14 cellular contexts compared by ENCODE assay signal in the genomic region with DNA sequence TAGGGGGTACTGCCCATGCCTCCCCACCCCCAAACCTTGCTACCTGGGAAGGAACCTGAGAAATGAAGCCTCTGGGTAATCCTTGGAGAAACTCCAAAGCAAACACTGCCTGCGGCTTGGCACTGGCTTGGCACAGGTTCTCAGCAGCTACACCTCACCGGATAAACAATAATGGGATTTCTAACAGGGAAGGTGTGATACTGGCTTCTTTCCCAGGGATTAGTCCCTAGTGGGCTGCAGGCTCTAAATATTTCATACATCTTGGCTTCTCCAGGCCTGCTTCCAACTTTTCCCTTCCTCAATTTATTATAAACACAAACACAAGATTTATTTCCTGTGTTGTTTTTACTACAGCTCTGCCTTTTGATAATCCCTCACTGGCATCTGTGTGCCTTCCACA. TPM values are rescaled to one million over a fixed set of nuclear protein-coding genes. Genes with fewer than 3 reads are reported as not detected.
DNase-seq lines count a peak whose midpoint lies in the region; ATAC-seq and TF ChIP-seq lines count a peak whose summit lies in the region.
"Had no signal": no experiment of that assay in that cellular context is flagged by ENCODE, and none has a peak within 500 bp of the region (broad histone marks: within the 10 kb centered on the region; RNA-seq: fewer than 3 reads in every experiment).

No MANE protein-coding gene starts in this region.

- intact Hi-C loops in HCT116 (cut with micrococcal nuclease), result no loop called here
- intact Hi-C loops in mammary epithelial cell (cut with micrococcal nuclease), result no loop called here
- intact Hi-C loops in mucosa of descending colon (cut with DNase I, micrococcal nuclease), result no loop called here
- intact Hi-C loops in CD14-positive monocyte (cut with micrococcal nuclease), result no loop called here

- H3K4me1 Mint-ChIP-seq in CD14-positive monocyte, result peaks cover 15% of the 10 kb centered on the region

- H3K9me3 Mint-ChIP-seq in CD14-positive monocyte, result no peaks in the 10 kb centered on the region

- peak; percentile 28 for DNase-seq in HCT116 (ENCODE audit: low read depth, low spot score)
- DNase-seq in NCI-H2196 (lab: John Stamatoyannopoulos, UW; ENCODE audit: unreplicated experiment), result peak; percentile 34
- DNase-seq in mammary epithelial cell, result peak; percentile 64
- peak in 2 of 3 donors; percentile 53 to 69 for DNase-seq in mucosa of descending colon
- DNase-seq in CD14-positive monocyte (ENCODE audit: low spot score), result no peak
- no peak for DNase-seq in GM19238 (ENCODE audit: insufficient read length, low spot score)
- no peak for DNase-seq in stimulated activated naive CD4-positive, alpha-beta T cell treated with Interleukin-2 at 50 U/mL for 16 hours (lab: John Stamatoyannopoulos, UW)
- DNase-seq: activated CD4-positive, alpha-beta T cell treated with anti-CD3 and anti-CD28 coated beads, Interleukin-2, amount 50 U/mL, for 1 hour; activated gamma-delta T cell; GF-D8; stimulated activated CD4-positive, alpha-beta T cell treated with anti-CD3 and anti-CD28 coated beads, Interleukin-4, amount 100 ng/mL, for 1 hour; stimulated activated naive CD8-positive, alpha-beta T cell treated with anti-CD3 and anti-CD28 coated beads, Interleukin-15, Interleukin-2, amounts not matched to agents 100 U/mL and 50 U/mL, for 24 hours had no signal

- 0% methylated on average over 2 of the region's 2 CpGs for WGBS in mammary epithelial cell (ENCODE audit: low coverage, missing lambda C conversion rate)
- 0 to 48% methylated on average over 1 to 2 of the region's 2 CpGs for WGBS in gastroesophageal sphincter (ENCODE audit: low coverage in 1 of 2), 2 donors

- RAD21 ChIA-PET in HCT116 (lab: Charles Lee; ENCODE audit: low non-redundant PET in 1 of 2, low total read pairs in 2 of 2, uncharacterized antibody in 2 of 2, unreplicated experiment in 2 of 2), result no interaction called here

- H3K4me2 ChIP-seq in HCT116 (ENCODE audit: low read length), result peak overlapping the region; percentile 42
- H3K4me2 ChIP-seq in mammary epithelial cell (ENCODE audit: insufficient read depth, low read depth, low read length), result no peak overlapping the region

- no peak for TF ChIP-seq EP300 in gastroesophageal sphincter (IDR thresholded peaks at IDR 0.05)

- in situ Hi-C loops in mammary epithelial cell (cut with MboI; ENCODE audit: low sequenced_read_pairs in 2 of 2), result no loop called here

- H3K27me3 Mint-ChIP-seq in CD14-positive monocyte (ENCODE audit: low read depth in 3 of 3), result peaks cover 0 to 1% (median 0%) of the 10 kb centered on the region in 3 donors
- H3K27me3 Mint-ChIP-seq: B cell had no signal

- H3K79me2 ChIP-seq in HCT116 (ENCODE audit: insufficient read depth, low read length) (peaks cover 6% of the 10 kb centered on the region; the same call in 1 of the 2 replicates), mammary epithelial cell (ENCODE audit: insufficient read depth, low read length) (peaks cover 75% of the 10 kb centered on the region)

- H3K36me3 Mint-ChIP-seq in CD14-positive monocyte, result peaks cover 45 to 58% of the 10 kb centered on the region in 2 donors

- H4K20me1 ChIP-seq in HCT116 (ENCODE audit: insufficient read depth) (no peaks in the 10 kb centered on the region), mammary epithelial cell (ENCODE audit: insufficient read depth, low read length) (peaks cover 2% of the 10 kb centered on the region)

- H3K36me3 ChIP-seq in HCT116 (ENCODE audit: control insufficient read depth in 1 of 2, insufficient read depth in 2 of 2, low read length in 2 of 2) (no peaks in the 10 kb centered on the region), mammary epithelial cell (ENCODE audit: insufficient read depth, low read length) (peaks cover 5% of the 10 kb centered on the region), mucosa of descending colon (ENCODE audit: low read depth) (no peaks in the 10 kb centered on the region), gastroesophageal sphincter (peaks cover 0 to 24% of the 10 kb centered on the region in 2 donors)

- H3K9me3 ChIP-seq in HCT116 (ENCODE audit: control insufficient read depth in 1 of 2, insufficient read depth in 1 of 2, low read depth in 1 of 2, low read length in 2 of 2), result no peaks in the 10 kb centered on the region
- H3K9me3 ChIP-seq in mammary epithelial cell (replicated peaks; ENCODE audit: insufficient read depth, low read length), result no peaks in the 10 kb centered on the region
- H3K9me3 ChIP-seq in mucosa of descending colon, result no peaks in the 10 kb centered on the region
- no peaks in the 10 kb centered on the region for H3K9me3 ChIP-seq in gastroesophageal sphincter

- TF ChIP-seq CTCF in HCT116 (IDR thresholded peaks at IDR 0.05 in 2 of 3, conservative IDR thresholded peaks at IDR 0.05 in 1 of 3; ENCODE audit: borderline replicate concordance in 1 of 3, insufficient read depth in 1 of 3, low read depth in 2 of 3, low read length in 2 of 3) (no peak), mammary epithelial cell (conservative IDR thresholded peaks at IDR 0.05 in 1 of 2, IDR thresholded peaks at IDR 0.05 in 1 of 2; ENCODE audit: extremely low read depth in 1 of 2, insufficient read depth in 1 of 2, low read depth in 1 of 2, low read length in 2 of 2) (no peak), mucosa of descending colon (IDR thresholded peaks at IDR 0.05) (no peak), CD14-positive monocyte (IDR thresholded peaks at IDR 0.05) (no peak), gastroesophageal sphincter (IDR thresholded peaks at IDR 0.05) (no peak)

- H3K27ac Mint-ChIP-seq in CD14-positive monocyte, result no peak overlapping the region
- H3K27ac Mint-ChIP-seq: B cell had no signal

- H3K4me1 ChIP-seq in HCT116 (ENCODE audit: control insufficient read depth in 1 of 2, insufficient read depth in 2 of 2, low read length in 2 of 2) (peaks cover 12 to 26% of the 10 kb centered on the region in 2 experiments), mammary epithelial cell (ENCODE audit: insufficient read depth, low read length) (peaks cover 10% of the 10 kb centered on the region), mucosa of descending colon (ENCODE audit: low read depth) (peaks cover 15% of the 10 kb centered on the region), gastroesophageal sphincter (peaks cover 0 to 56% (median 16%) of the 10 kb centered on the region in 3 donors)

- H3K27me3 ChIP-seq in HCT116 (ENCODE audit: insufficient read depth, low read length) (no peaks in the 10 kb centered on the region), mammary epithelial cell (ENCODE audit: insufficient read depth, low read length) (no peaks in the 10 kb centered on the region), gastroesophageal sphincter (no peaks in the 10 kb centered on the region)

- no peak overlapping the region for H3K27ac ChIP-seq in HCT116 (ENCODE audit: low read depth, low read length)
- no peak overlapping the region for H3K27ac ChIP-seq in mammary epithelial cell (ENCODE audit: insufficient read depth, low read depth, low read length)
- H3K27ac ChIP-seq in gastroesophageal sphincter, result peak overlapping the region in 1 of 4 donors; percentile 4

- TF ChIP-seq POLR2A in HCT116 (IDR thresholded peaks at IDR 0.05; ENCODE audit: borderline replicate concordance, extremely low read depth, insufficient read depth, insufficient read length) (no peak), gastroesophageal sphincter (IDR thresholded peaks at IDR 0.05) (no peak)

- H2AFZ ChIP-seq in HCT116 (ENCODE audit: low read depth, low read length, poor library complexity, severe bottlenecking), result no peak overlapping the region
- H2AFZ ChIP-seq in mammary epithelial cell (ENCODE audit: low read depth, low read length), result no peak overlapping the region

- dilution Hi-C loops in mammary epithelial cell (cut with HindIII; ENCODE audit: low sequenced_read_pairs), result no loop called here

- ATAC-seq in HCT116 (peak; percentile 78), mucosa of descending colon (peak; percentile 87), gastroesophageal sphincter (no peak)
- ATAC-seq: stimulated activated naive CD8-positive, alpha-beta T cell treated with anti-CD3 and anti-CD28 coated beads, Interleukin-15, Interleukin-2, amounts not matched to agents 100 U/mL and 50 U/mL, for 24 hours had no signal

- H3K9me2 ChIP-seq in HCT116 (ENCODE audit: insufficient read depth), result no peaks in the 10 kb centered on the region

- BruUV-seq in HCT116 (replicated peaks; lab: Mats Ljungman, UMichigan) (no TSS peak), mammary epithelial cell (replicated peaks; lab: Mats Ljungman, UMichigan) (no TSS peak)

- no peak for TF ChIP-seq RAD21 in HCT116 (IDR thresholded peaks at IDR 0.05; ENCODE audit: low read depth)

- CTCF ChIA-PET in HCT116 (lab: Charles Lee), result no interaction called here
- CTCF ChIA-PET in mammary epithelial cell (lab: Charles Lee; ENCODE audit: low non-redundant PET), result no interaction called here

- H3K4me3 ChIP-seq in HCT116 (replicated peaks in 1 of 2; ENCODE audit: low read depth in 1 of 2, low read length in 2 of 2) (no peak overlapping the region), mammary epithelial cell (replicated peaks in 1 of 3; ENCODE audit: insufficient read depth in 1 of 3, low read depth in 2 of 3, low read length in 3 of 3) (no peak overlapping the region), mucosa of descending colon (no peak overlapping the region), gastroesophageal sphincter (no peak overlapping the region)

- POLR2A ChIA-PET in HCT116 (lab: Charles Lee), result no interaction called here

- no peak overlapping the region for H3K4me3 Mint-ChIP-seq in CD14-positive monocyte
- H3K4me3 Mint-ChIP-seq: B cell had no signal

- H3K9ac ChIP-seq in HCT116 (ENCODE audit: low read length), result no peak overlapping the region
- H3K9ac ChIP-seq in mammary epithelial cell (ENCODE audit: insufficient read depth, low read length), result no peak overlapping the region

TF ChIP-seq in HCT116, 20 proteins besides CTCF, POLR2A, EP300 and RAD21 (continues in another document):
- TF ChIP-seq SRF (IDR thresholded peaks at IDR 0.05; ENCODE audit: low read depth), result no peak
- TF ChIP-seq EGR1 (IDR thresholded peaks at IDR 0.05; ENCODE audit: low read depth), result no peak
- TF ChIP-seq POLR2AphosphoS5 (IDR thresholded peaks at IDR 0.05; ENCODE audit: low read depth, low read length), result peak; percentile 60; the same call in 1 of the 2 replicates
- no peak for TF ChIP-seq EZH2phosphoT487 (IDR thresholded peaks at IDR 0.05; ENCODE audit: borderline replicate concordance)
- TF ChIP-seq, protein P1, sequence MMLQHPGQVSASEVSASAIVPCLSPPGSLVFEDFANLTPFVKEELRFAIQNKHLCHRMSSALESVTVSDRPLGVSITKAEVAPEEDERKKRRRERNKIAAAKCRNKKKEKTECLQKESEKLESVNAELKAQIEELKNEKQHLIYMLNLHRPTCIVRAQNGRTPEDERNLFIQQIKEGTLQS (IDR thresholded peaks at IDR 0.05), result no peak
- TF ChIP-seq SP1 (IDR thresholded peaks at IDR 0.05; ENCODE audit: low read depth), result peak; percentile 74
- peak; percentile 25 for TF ChIP-seq TCF7L2 (IDR thresholded peaks at IDR 0.05; ENCODE audit: borderline replicate concordance, extremely low read depth, insufficient read depth, insufficient read length)

RNA-seq across cellular contexts. Expression of gene SEC24D, which starts 12.5 kb away (rescaled TPM):
- 28.5 TPM for total RNA-seq in HCT116 (2021; ENCODE audit: unreplicated experiment)
- 14.2 and 24.3 TPM in 2 replicates for polyA plus RNA-seq in HCT116 (2012)
- total RNA-seq in mammary epithelial cell, result 10 to 100 TPM; 41.8 to 70.6 TPM
- 30.7 TPM for polyA plus RNA-seq in mammary epithelial cell
- 50.5 TPM for polyA minus RNA-seq in mammary epithelial cell
- 10 to 100 TPM; 22.1 to 55.6 (median 45.3) TPM for total RNA-seq in mucosa of descending colon
- polyA plus RNA-seq in CD14-positive monocyte, result 10 to 100 TPM; 22.6 to 31.3 TPM
- total RNA-seq in gastroesophageal sphincter, result 10 to 100 TPM; 29.3 to 40.9 (median 33.2) TPM

Comparison
In these comparisons a context has a peak if more than half of its experiments do, and no peak if none do; other contexts are left out.
1. DNase-seq: peak in HCT116 (single experiment), NCI-H2196 (single experiment), mammary epithelial cell (single experiment) and mucosa of descending colon (2 of 3); none in CD14-positive monocyte (single experiment), GM19238 (single experiment) and stimulated activated naive CD4-positive, alpha-beta T cell treated with Interleukin-2 at 50 U/mL for 16 hours (single experiment).